Comparison of ENCODE assay signal across 26 cellular contexts in genomic region chr2:217523246-217523645, GRCh38.
A peak's percentile ranks its signal among the peaks of the same experiment; 100 is the strongest.
DNase-seq lines count a peak whose midpoint lies in the region; ATAC-seq, FAIRE-seq and TF ChIP-seq lines count a peak whose summit lies in the region.
"Had no signal": no experiment of that assay in that cellular context is flagged by ENCODE, and none has a peak within 500 bp of the region (broad histone marks: within the 10 kb centered on the region; RNA-seq: fewer than 3 reads in every experiment).

No MANE protein-coding gene starts in this region.

- intact Hi-C loops in left cardiac atrium (cut with DNase I): loop anchor here in 1 of 2 donors (5.0 kb wide), 1 partner anchor 124 kb away; no protein-coding TSS in a partner anchor
- intact Hi-C loops in testis (cut with DNase I; ENCODE audit: low total_unique reads): no loop called here
- intact Hi-C loops in PC-9 (cut with micrococcal nuclease; ENCODE audit: unreplicated experiment): no loop called here

- H2BK12ac ChIP-seq in H1 (ENCODE audit: low read depth, low read length) (no peak overlapping the region), neuronal stem cell (ENCODE audit: low read length) (no peak overlapping the region)

- no peak overlapping the region for H3K23ac ChIP-seq in H1 (ENCODE audit: insufficient read length)
- H3K23ac ChIP-seq in neuronal stem cell (ENCODE audit: low read depth, low read length, poor library complexity): no peak overlapping the region

- POLR2A ChIA-PET in H1 (lab: Charles Lee; ENCODE audit: partially characterized antibody) (no interaction called here), PC-9 (lab: Charles Lee; ENCODE audit: unreplicated experiment) (no interaction called here)

- H2BK5ac ChIP-seq in H1 (ENCODE audit: low read depth, low read length) (no peak overlapping the region), neuronal stem cell (ENCODE audit: low read length) (no peak overlapping the region)

- H2BK120ac ChIP-seq in H1 (replicated peaks; ENCODE audit: low read depth, low read length) (no peak overlapping the region), neuronal stem cell (ENCODE audit: low read depth, low read length) (no peak overlapping the region)

- no peak for TF ChIP-seq RAD21 in H1 (IDR thresholded peaks at IDR 0.05 in 1 of 2, conservative IDR thresholded peaks at IDR 0.05 in 1 of 2; ENCODE audit: low read depth in 2 of 2, low read length in 2 of 2)

- H3K14ac ChIP-seq in H1 (ENCODE audit: insufficient read length) (no peak overlapping the region), neuronal stem cell (ENCODE audit: low read length) (no peak overlapping the region)

- H2AFZ ChIP-seq in H1 (ENCODE audit: low read length) (no peak overlapping the region), neuronal stem cell (ENCODE audit: low read length) (no peak overlapping the region), PC-9 (no peak overlapping the region)
- H2AFZ ChIP-seq: GM23338 had no signal

- ATAC-seq in left cardiac atrium: peak; percentile 92 to 94
- ATAC-seq in GM18519 (IDR thresholded peaks at IDR 0.05; ENCODE audit: low FRiP score, unreplicated experiment): no peak
- ATAC-seq: GM23338 had no signal

- H3K79me2 ChIP-seq in H1 (ENCODE audit: control insufficient read depth in 1 of 2, insufficient read depth in 2 of 2, low read length in 2 of 2) (no peaks in the 10 kb centered on the region), PC-9 (ENCODE audit: low read depth) (no peaks in the 10 kb centered on the region)

- H3K4me1 ChIP-seq in H1 (replicated peaks in 1 of 4; ENCODE audit: control insufficient read depth in 3 of 4, insufficient read depth in 4 of 4, low read length in 3 of 4): no peaks in the 10 kb centered on the region
- H3K4me1 ChIP-seq in neuronal stem cell (ENCODE audit: control insufficient read depth in 2 of 2, insufficient read depth in 1 of 2, low read depth in 1 of 2, low read length in 2 of 2): peaks cover 0 to 4% of the 10 kb centered on the region in 2 donors
- H3K4me1 ChIP-seq in testis: peaks cover 4% of the 10 kb centered on the region
- no peaks in the 10 kb centered on the region for H3K4me1 ChIP-seq in PC-9 (replicated peaks; ENCODE audit: insufficient read depth)
- H3K4me1 ChIP-seq: BLaER1 had no signal

- H3K27me3 ChIP-seq in H1 (replicated peaks in 1 of 4; ENCODE audit: control insufficient read depth in 3 of 4, extremely low read depth in 1 of 4, insufficient read depth in 3 of 4, low read length in 3 of 4): no peaks in the 10 kb centered on the region
- H3K27me3 ChIP-seq in neuronal stem cell (ENCODE audit: control insufficient read depth in 3 of 3, insufficient read depth in 3 of 3, low read depth in 1 of 3, low read length in 3 of 3): peaks cover 0 to 8% (median 0%) of the 10 kb centered on the region in 3 experiments
- H3K27me3 ChIP-seq in testis: no peaks in the 10 kb centered on the region
- H3K27me3 ChIP-seq in PC-9 (ENCODE audit: insufficient read depth, low read depth): no peaks in the 10 kb centered on the region
- H3K27me3 ChIP-seq: BLaER1 had no signal

- no peak overlapping the region for H3K56ac ChIP-seq in H1 (replicated peaks; ENCODE audit: insufficient read length, low read depth, low read length)

- H3K4me3 ChIP-seq in H1 (ENCODE audit: extremely low read depth in 1 of 4, insufficient read depth in 2 of 4, low read depth in 3 of 4, low read length in 4 of 4): no peak overlapping the region
- no peak overlapping the region for H3K4me3 ChIP-seq in neuronal stem cell (ENCODE audit: low read length in 2 of 2)
- H3K4me3 ChIP-seq in testis: no peak overlapping the region
- no peak overlapping the region for H3K4me3 ChIP-seq in PC-9
- H3K4me3 ChIP-seq: BLaER1, GM23338, HAP-1, SK-N-MC had no signal

- no peak overlapping the region for H2AK5ac ChIP-seq in H1 (ENCODE audit: low read depth, low read length)
- no peak overlapping the region for H2AK5ac ChIP-seq in neuronal stem cell (ENCODE audit: low read depth, low read length)

- no peak overlapping the region for H4K5ac ChIP-seq in H1 (ENCODE audit: insufficient read length, low read depth, low read length)

- H4K8ac ChIP-seq in H1 (ENCODE audit: extremely low read depth, insufficient read depth, low read length) (no peak overlapping the region), neuronal stem cell (ENCODE audit: low read depth, low read length) (no peak overlapping the region)

- H4K91ac ChIP-seq in H1 (replicated peaks; ENCODE audit: insufficient read length, low read length) (no peak overlapping the region), neuronal stem cell (ENCODE audit: low read depth, low read length, poor library complexity) (no peak overlapping the region)

- H3K23me2 ChIP-seq in H1 (ENCODE audit: low read depth, low read length): no peaks in the 10 kb centered on the region

- DNase-seq in H1 (ENCODE audit: low read depth in 1 of 2, low spot score in 2 of 2): no peak
- peak; percentile 62 for DNase-seq in left cardiac atrium
- no peak for DNase-seq in neuronal stem cell (ENCODE audit: low spot score)
- DNase-seq in testis: peak; percentile 18
- DNase-seq in PC-9: no peak
- DNase-seq in T1000 (lab: John Stamatoyannopoulos, UW): no peak
- no peak for DNase-seq in NCI-H2107 treated with DMSO at 0.1 percent for 48 hours (lab: John Stamatoyannopoulos, UW; ENCODE audit: unreplicated experiment)
- DNase-seq: CD4-positive, CD25-positive, alpha-beta regulatory T cell; DMS153; DND-41; HFFc6; KBM-7; MV-4-11; NCI-H1105; NCI-H146; NCI-H2029; NCI-H446 treated with DMSO at 0.1 percent for 48 hours; NCI-H526; RPMI8226; SHP77 treated with DMSO at 0.1 percent for 48 hours had no signal

- H3K4ac ChIP-seq in H1 (replicated peaks; ENCODE audit: insufficient read length, low read depth, low read length) (no peak overlapping the region), neuronal stem cell (ENCODE audit: low read length) (no peak overlapping the region)

- H3K9me3 ChIP-seq in H1 (ENCODE audit: insufficient read depth in 2 of 2, low read depth in 1 of 2, low read length in 1 of 2) (no peaks in the 10 kb centered on the region), neuronal stem cell (replicated peaks in 1 of 2; ENCODE audit: control insufficient read depth in 2 of 2, insufficient read depth in 1 of 2, low read depth in 1 of 2, low read length in 2 of 2) (no peaks in the 10 kb centered on the region), testis (no peaks in the 10 kb centered on the region), PC-9 (ENCODE audit: insufficient read depth, low read depth) (no peaks in the 10 kb centered on the region)
- H3K9me3 ChIP-seq: BLaER1, HAP-1 had no signal

- TF ChIP-seq EP300 in H1 (IDR thresholded peaks at IDR 0.05; ENCODE audit: borderline replicate concordance in 1 of 2, low read depth in 2 of 2, low read length in 2 of 2): no peak

- no peaks in the 10 kb centered on the region for H3K9me2 ChIP-seq in PC-9 (ENCODE audit: insufficient read depth)

- H3K18ac ChIP-seq in H1 (ENCODE audit: extremely low read depth, low read length) (no peak overlapping the region; the same call in 1 of the 2 replicates), neuronal stem cell (ENCODE audit: low read length) (peak overlapping the region; percentile 62)

- H2BK15ac ChIP-seq in H1 (ENCODE audit: low read length) (0 out of 2 replicates have a peak overlapping the region, but pooled peaks have one; percentile 31), neuronal stem cell (ENCODE audit: low read length) (peak overlapping the region; percentile 27)

- H3K9ac ChIP-seq in H1 (replicated peaks in 1 of 4; ENCODE audit: extremely low read depth in 1 of 4, low read depth in 3 of 4, low read length in 3 of 4): no peak overlapping the region
- no peak overlapping the region for H3K9ac ChIP-seq in neuronal stem cell (ENCODE audit: low read depth, low read length, poor library complexity)
- H3K9ac ChIP-seq: BLaER1 had no signal

- BruUV-seq in PC-9 (replicated peaks; lab: Mats Ljungman, UMichigan): no TSS peak

- CTCF ChIA-PET in H1 (lab: Charles Lee; ENCODE audit: partially characterized antibody): interaction anchor here (1.0 to 3.9 kb wide), 4 partner anchors 8 to 840 kb away, joined by 3 to 18 read pairs (median 3); no protein-coding TSS in a partner anchor
- CTCF ChIA-PET in PC-9 (lab: Charles Lee): no interaction called here

- H3K36me3 ChIP-seq in H1 (ENCODE audit: control insufficient read depth in 2 of 4, insufficient read depth in 4 of 4, low read length in 3 of 4) (no peaks in the 10 kb centered on the region), neuronal stem cell (replicated peaks in 1 of 2; ENCODE audit: control insufficient read depth in 2 of 2, insufficient read depth in 2 of 2, low read length in 2 of 2) (no peaks in the 10 kb centered on the region), testis (ENCODE audit: low read depth, missing control alignments) (no peaks in the 10 kb centered on the region), PC-9 (ENCODE audit: low read depth) (no peaks in the 10 kb centered on the region)
- H3K36me3 ChIP-seq: BLaER1, HAP-1 had no signal

- TF ChIP-seq CTCF in H1 (IDR thresholded peaks at IDR 0.05; ENCODE audit: control extremely low read depth in 1 of 3, insufficient read depth in 1 of 3, low read depth in 1 of 3, low read length in 3 of 3) (no peak), testis (IDR thresholded peaks at IDR 0.05) (no peak), PC-9 (conservative IDR thresholded peaks at IDR 0.05) (no peak)

- H2BK20ac ChIP-seq in H1 (ENCODE audit: low read length): no peak overlapping the region

- FAIRE-seq in H1 (lab: Jason Lieb, UNC): no peak
- FAIRE-seq: GM18507 had no signal

- no peaks in the 10 kb centered on the region for H3K79me1 ChIP-seq in H1 (ENCODE audit: low read depth, low read length)
- no peaks in the 10 kb centered on the region for H3K79me1 ChIP-seq in neuronal stem cell (ENCODE audit: low read depth, low read length)

- 92% methylated on average over 7 of the region's 7 CpGs; no CpG with 5 or more reads in 1 of the 2 experiments for WGBS in H1 (ENCODE audit: extremely low coverage in 1 of 2, insufficient coverage in 1 of 2, insufficient read length in 1 of 2, insufficient replicate concordance in 2 of 2, low coverage in 1 of 2, low lambda C conversion rate in 2 of 2, missing lambda C conversion rate in 1 of 2), 2 experiments
- no CpG with 5 or more reads among the region's 7 CpGs for WGBS in neuronal stem cell (ENCODE audit: extremely low coverage in 2 of 2, insufficient read length in 2 of 2, insufficient replicate concordance in 1 of 2), 2 donors
- 48 to 68% methylated on average over 7 of the region's 7 CpGs for WGBS in testis, 2 donors

- H3F3A ChIP-seq in PC-9 (ENCODE audit: insufficient read depth, low read depth): no peaks in the 10 kb centered on the region

- TF ChIP-seq POLR2A in H1 (IDR thresholded peaks at IDR 0.05; ENCODE audit: control extremely low read depth in 1 of 2, low read depth in 2 of 2, low read length in 2 of 2) (no peak), testis (IDR thresholded peaks at IDR 0.05) (no peak)

- H3K27ac ChIP-seq in H1 (ENCODE audit: low read depth, low read length): no peak overlapping the region
- H3K27ac ChIP-seq in neuronal stem cell (replicated peaks; ENCODE audit: low read length): no peak overlapping the region
- H3K27ac ChIP-seq in testis: no peak overlapping the region
- no peak overlapping the region for H3K27ac ChIP-seq in PC-9
- H3K27ac ChIP-seq: BLaER1, SK-N-MC had no signal

- H4K20me1 ChIP-seq in H1 (replicated peaks in 1 of 2; ENCODE audit: control insufficient read depth in 1 of 2, insufficient read depth in 2 of 2, low read length in 2 of 2) (no peaks in the 10 kb centered on the region), PC-9 (ENCODE audit: insufficient read depth) (no peaks in the 10 kb centered on the region)
- H4K20me1 ChIP-seq: BLaER1 had no signal

- H3K4me2 ChIP-seq in H1 (ENCODE audit: insufficient read depth in 1 of 2, low read depth in 2 of 2, low read length in 2 of 2): no peak overlapping the region
- no peak overlapping the region for H3K4me2 ChIP-seq in neuronal stem cell (ENCODE audit: insufficient read depth, low read length, poor library complexity, severe bottlenecking)
- H3K4me2 ChIP-seq in PC-9: no peak overlapping the region
- H3K4me2 ChIP-seq: BLaER1, GM23338 had no signal

Comparison
In these comparisons a context has a peak if more than half of its experiments do, and no peak if none do; other contexts are left out.
1. DNase-seq: peak in left cardiac atrium (single experiment) and testis (single experiment); none in H1 (0 of 2), neuronal stem cell (single experiment), PC-9 (0 of 2), T1000 (single experiment) and NCI-H2107 treated with DMSO at 0.1 percent for 48 hours (single experiment).